ENCODE assay signal across 11 cellular contexts in genomic region chrX:63058204-63058603, GRCh38.
"Had no signal": no experiment of that assay in that cellular context is flagged by ENCODE, and none has a peak within 500 bp of the region (broad histone marks: within the 10 kb centered on the region; RNA-seq: fewer than 3 reads in every experiment).

No MANE protein-coding gene starts in this region.

- ATAC-seq: HCT116, HepG2 had no signal

- H3K4me3 ChIP-seq: GM23248, HAP-1 had no signal

- H3K27ac ChIP-seq: GM23248, HL-60, KMS-11 had no signal

- H3K9me3 ChIP-seq: HAP-1 had no signal

- DNase-seq: GM23248, GOT3, H7, HFFc6, Karpas-422, KBM-7 had no signal

- H3K9ac ChIP-seq: GM23248, KMS-11 had no signal

- H3K36me3 ChIP-seq: HAP-1 had no signal

- H3K4me2 ChIP-seq: KMS-11 had no signal

- H2AFZ ChIP-seq: GM23248 had no signal

- H3K4me1 ChIP-seq: HAP-1 had no signal

- FAIRE-seq: HepG2 had no signal
